ENCODE assay signal across 8 cellular contexts in genomic region chr2:10448208-10448645, GRCh38. TPM values are rescaled to one million over a fixed set of nuclear protein-coding genes. Genes with fewer than 3 reads are reported as not detected.
DNase-seq lines count a peak whose midpoint lies in the region; ATAC-seq and TF ChIP-seq lines count a peak whose summit lies in the region.

Gene ODC1 (minus strand): TSS chr2:10448327. CDS start chr2:10445032, 3,295 bp downstream.

- DNase-seq in GM13976 (ENCODE audit: low spot score) (peak; percentile 98), NCI-H1436 treated with DMSO at 0.1 percent for 48 hours (lab: John Stamatoyannopoulos, UW) (peak; percentile 69), T follicular helper cell (ENCODE audit: low read depth) (peak; percentile 97), adipocyte (ENCODE audit: low read depth) (peak; percentile 95), heart left ventricle (peak; percentile 93 to 96 (median 95)), psoas muscle (peak; percentile 95 to 98)

- intact Hi-C loops in heart left ventricle (cut with DNase I) (loop anchor here in 4 of 10 donors (5.0 to 10.0 kb wide), 3 partner anchors 209 to 217 kb away; no protein-coding TSS in a partner anchor), psoas muscle (cut with DNase I) (loop anchor here in 1 of 2 donors (10.0 kb wide), 1 partner anchor 1023 kb away; the partner anchor contains the start of genes CPSF3 and ITGB1BP1)

- no peaks in the 10 kb centered on the region for H3K27me3 ChIP-seq in adipocyte (replicated peaks; ENCODE audit: control insufficient read depth, insufficient read depth, low read length)
- no peaks in the 10 kb centered on the region for H3K27me3 ChIP-seq in heart left ventricle
- H3K27me3 ChIP-seq in psoas muscle (ENCODE audit: insufficient read depth in 3 of 3, low read length in 2 of 3), result no peaks in the 10 kb centered on the region

- H3K9ac ChIP-seq in adipocyte (ENCODE audit: low read length), result peak within 1 kb of the TSS; percentile 93

- in situ Hi-C loops in GM13976 (cut with MboI; ENCODE audit: low sequenced_read_pairs, unreplicated experiment), result no loop called here

- TF ChIP-seq CTCF in GM13976 (IDR thresholded peaks at IDR 0.05; ENCODE audit: borderline replicate concordance, control extremely low read depth, extremely low read depth, insufficient read depth, missing control alignments), result no peak
- no peak for TF ChIP-seq CTCF in heart left ventricle (IDR thresholded peaks at IDR 0.05)
- no peak for TF ChIP-seq CTCF in psoas muscle (IDR thresholded peaks at IDR 0.05)

- H3K27ac ChIP-seq in heart left ventricle, result peak within 1 kb of the TSS; percentile 84 to 96 (median 90)
- peak within 1 kb of the TSS; percentile 93 for H3K27ac ChIP-seq in psoas muscle
- peak within 1 kb of the TSS; percentile 97 for H3K27ac ChIP-seq in urinary bladder (ENCODE audit: low read depth)

- H3K4me1 ChIP-seq in adipocyte (ENCODE audit: control insufficient read depth, insufficient read depth, low read length) (peaks cover 25% of the 10 kb centered on the region), heart left ventricle (peaks cover 0 to 49% (median 27%) of the 10 kb centered on the region in 12 donors), psoas muscle (peaks cover 15% of the 10 kb centered on the region), urinary bladder (ENCODE audit: insufficient read depth) (no peaks in the 10 kb centered on the region)

- H3K9me3 ChIP-seq in adipocyte (ENCODE audit: control insufficient read depth, low read length), result no peaks in the 10 kb centered on the region
- no peaks in the 10 kb centered on the region for H3K9me3 ChIP-seq in heart left ventricle
- no peaks in the 10 kb centered on the region for H3K9me3 ChIP-seq in psoas muscle

- 0 to 8% (median 1%) methylated on average over 8 to 68 of the region's 68 CpGs for WGBS in heart left ventricle, 4 donors
- WGBS in psoas muscle, 3 donors, result 0% methylated on average over 21 to 68 of the region's 68 CpGs
- 2% methylated on average over 65 of the region's 68 CpGs for WGBS in urinary bladder

- H3K4me3 ChIP-seq in adipocyte (ENCODE audit: low read length) (peak within 1 kb of the TSS; percentile 91), heart left ventricle (peak within 1 kb of the TSS; percentile 55 to 86 (median 73)), psoas muscle (peak within 1 kb of the TSS; percentile 80), urinary bladder (ENCODE audit: low read depth, low read length) (peak within 1 kb of the TSS; percentile 72)

- H3K36me3 ChIP-seq in adipocyte (ENCODE audit: control insufficient read depth, insufficient read depth, low read length, severe bottlenecking) (peaks cover 17% of the 10 kb centered on the region), heart left ventricle (peaks cover 0 to 19% (median 17%) of the 10 kb centered on the region in 9 donors), psoas muscle (ENCODE audit: insufficient read depth in 1 of 2, low read depth in 1 of 2) (peaks cover 5 to 17% of the 10 kb centered on the region in 2 donors), urinary bladder (ENCODE audit: insufficient read depth) (no peaks in the 10 kb centered on the region)

- TF ChIP-seq POLR2A in heart left ventricle (IDR thresholded peaks at IDR 0.05), result no peak

- ATAC-seq in HG02852 (IDR thresholded peaks at IDR 0.05; ENCODE audit: unreplicated experiment), result peak; percentile 67
- peak; percentile 84 to 93 (median 90) for ATAC-seq in heart left ventricle
- peak; percentile 83 to 89 (median 84) for ATAC-seq in psoas muscle

RNA-seq across cellular contexts. Expression of gene ODC1, which starts in this region (rescaled TPM):
- total RNA-seq in heart left ventricle (10 to 100 TPM; 28.6 to 77.6 (median 48.2) TPM), psoas muscle (100 to 1,000 TPM in 1 of 4 donors, 10 to 100 TPM in 3; 56.8 to 143 (median 92.2) TPM), urinary bladder (68.3 TPM)
- polyA plus RNA-seq in heart left ventricle (100 to 1,000 TPM in 1 of 2 donors, 1 to 10 TPM in 1; 6.1 to 103 TPM), psoas muscle (100 to 1,000 TPM; 106 to 226 (median 208) TPM), urinary bladder (62.6 TPM)

Comparison
In these comparisons a context has a peak if more than half of its experiments do, and no peak if none do; other contexts are left out.
1. Peak in every context shown above with its lines: DNase-seq, ATAC-seq, H3K4me3 ChIP-seq and H3K27ac ChIP-seq.